Comparison of ENCODE assay signal across 8 cellular contexts in the genomic region with DNA sequence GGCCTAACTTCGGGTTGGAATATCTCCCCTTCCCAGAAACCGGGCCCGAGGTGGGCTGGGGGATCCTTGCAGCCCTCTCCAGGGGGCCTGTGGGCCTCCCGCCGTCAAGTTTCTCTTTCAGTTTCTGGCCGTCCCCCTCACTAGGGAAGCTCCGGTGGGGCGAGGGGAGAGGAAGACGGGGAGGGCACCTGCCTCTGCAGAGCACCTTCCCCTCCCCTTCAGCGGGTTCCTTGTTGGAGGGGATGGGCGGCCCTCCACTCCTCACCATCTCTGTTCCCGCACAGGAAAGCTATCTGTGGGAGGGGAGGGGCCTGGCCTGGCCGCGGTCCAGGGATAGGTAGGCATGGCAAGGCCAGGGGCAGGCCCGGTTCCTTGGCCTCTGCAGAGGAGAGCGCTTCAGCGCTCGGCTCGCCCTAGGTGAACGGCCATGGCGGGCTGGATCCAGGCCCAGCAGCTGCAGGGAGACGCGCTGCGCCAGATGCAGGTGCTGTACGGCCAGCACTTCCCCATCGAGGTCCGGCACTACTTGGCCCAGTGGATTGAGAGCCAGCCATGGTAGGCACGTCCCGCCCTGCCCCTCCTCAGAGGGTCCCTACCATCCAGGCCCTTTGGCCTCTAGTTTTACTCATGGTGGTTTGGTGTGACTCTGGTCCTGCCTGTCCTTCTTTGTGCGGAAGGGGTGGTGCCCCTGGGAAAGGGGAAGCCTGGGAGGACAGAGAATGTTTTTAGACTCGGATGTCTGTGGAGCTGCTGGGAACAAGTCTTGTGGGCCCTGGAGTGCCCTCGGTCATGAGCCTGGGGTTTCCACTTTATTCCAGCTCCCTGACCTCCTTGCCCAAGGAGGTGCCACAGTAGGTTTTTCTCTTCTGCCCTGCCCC. TPM values are rescaled to one million over a fixed set of nuclear protein-coding genes. Genes with fewer than 3 reads are reported as not detected.
DNase-seq lines count a peak whose midpoint lies in the region; ATAC-seq and TF ChIP-seq lines count a peak whose summit lies in the region.

No MANE protein-coding gene starts in this region.

- H3K4me3 ChIP-seq in AG10803 (ENCODE audit: low read length), result peak overlapping the region; percentile 54
- no peak overlapping the region for H3K4me3 ChIP-seq in endodermal cell (ENCODE audit: low read length)
- H3K4me3 ChIP-seq in upper lobe of right lung, result peak overlapping the region; percentile 71

- peak; percentile 14 for ATAC-seq in HG02973 (IDR thresholded peaks at IDR 0.05; ENCODE audit: unreplicated experiment)
- ATAC-seq in upper lobe of right lung, result peak; percentile 27

- H3K27ac Mint-ChIP-seq in endodermal cell, result no peak overlapping the region
- H3K27ac Mint-ChIP-seq in neural crest cell (ENCODE audit: unreplicated experiment), result no peak overlapping the region

- H3K27ac ChIP-seq in endodermal cell (ENCODE audit: low read depth, low read length) (no peak overlapping the region), upper lobe of right lung (peak overlapping the region; percentile 93)

- H3K4me1 ChIP-seq in endodermal cell (ENCODE audit: control insufficient read depth, insufficient read depth, low read length) (no peaks in the 10 kb centered on the region), upper lobe of right lung (peaks cover 25% of the 10 kb centered on the region)

- H3K9me3 Mint-ChIP-seq in endodermal cell (no peaks in the 10 kb centered on the region), neural crest cell (no peaks in the 10 kb centered on the region)

- no peak for TF ChIP-seq CTCF in AG10803 (conservative IDR thresholded peaks at IDR 0.05; ENCODE audit: low read length)
- TF ChIP-seq CTCF in endodermal cell (conservative IDR thresholded peaks at IDR 0.05), result no peak
- TF ChIP-seq CTCF in neural crest cell (conservative IDR thresholded peaks at IDR 0.05), result no peak
- TF ChIP-seq CTCF in upper lobe of right lung (IDR thresholded peaks at IDR 0.05), result no peak

- H3K9ac ChIP-seq in endodermal cell (ENCODE audit: extremely low read depth, low read length, poor library complexity, severe bottlenecking), result no peak overlapping the region

- 89 to 90% methylated on average over 16 to 30 of the region's 32 CpGs for WGBS in endodermal cell (ENCODE audit: insufficient coverage in 1 of 2, insufficient read length in 1 of 2), 2 experiments

- DNase-seq in AG10803 (ENCODE audit: low read depth), result no peak
- peak; percentile 69 for DNase-seq in activated CD4-positive, alpha-beta T cell treated with anti-CD3 and anti-CD28 coated beads for 48 hours
- DNase-seq in endodermal cell, result peak; percentile 78
- DNase-seq in neural crest cell (ENCODE audit: low read depth, low spot score), result no peak
- peak; percentile 74 for DNase-seq in upper lobe of right lung
- no peak for DNase-seq in NCI-H526 (lab: John Stamatoyannopoulos, UW)
- DNase-seq in HuH-7 (ENCODE audit: low spot score), result no peak

- H3K4me3 Mint-ChIP-seq in endodermal cell (peak overlapping the region; percentile 48), neural crest cell (peak overlapping the region; percentile 75)

- H3K27me3 Mint-ChIP-seq in endodermal cell (ENCODE audit: insufficient read depth) (peaks cover 39% of the 10 kb centered on the region), neural crest cell (ENCODE audit: low read depth) (peaks cover 39% of the 10 kb centered on the region)

- intact Hi-C loops in upper lobe of right lung (cut with DNase I), result no loop called here

- peaks cover 3% of the 10 kb centered on the region for H3K4me1 Mint-ChIP-seq in endodermal cell
- peaks cover 17% of the 10 kb centered on the region for H3K4me1 Mint-ChIP-seq in neural crest cell

- H3K27me3 ChIP-seq in endodermal cell (ENCODE audit: control insufficient read depth, insufficient read depth, low read length, poor library complexity, severe bottlenecking) (peaks cover 45% of the 10 kb centered on the region), upper lobe of right lung (no peaks in the 10 kb centered on the region)

- H3K36me3 ChIP-seq in endodermal cell (ENCODE audit: control insufficient read depth, insufficient read depth, low read length) (no peaks in the 10 kb centered on the region), upper lobe of right lung (peaks cover 16% of the 10 kb centered on the region)

- H3K36me3 Mint-ChIP-seq in endodermal cell (ENCODE audit: low read depth) (no peaks in the 10 kb centered on the region), neural crest cell (ENCODE audit: low read depth) (no peaks in the 10 kb centered on the region)

- H3K9me3 ChIP-seq in endodermal cell (ENCODE audit: control insufficient read depth, low read length) (no peaks in the 10 kb centered on the region), upper lobe of right lung (no peaks in the 10 kb centered on the region)

RNA-seq across cellular contexts. Expression of gene STAT5A, which starts 0.9 kb away (rescaled TPM):
- total RNA-seq in endodermal cell (1 to 10 TPM; 3.5 to 4.8 TPM), neural crest cell (2.6 and 2.9 TPM in 2 replicates), upper lobe of right lung (42.0 TPM)
- polyA plus RNA-seq in endodermal cell (2013, experiment 1 of 2), result 2.5 TPM
- 2.2 TPM for polyA plus RNA-seq in endodermal cell (2013, experiment 2 of 2)

RNA-seq across cellular contexts. Expression of gene STAT5B, which starts 13.0 kb away (rescaled TPM):
- 10 to 100 TPM; 35.7 to 51.4 TPM for total RNA-seq in endodermal cell
- polyA plus RNA-seq in endodermal cell (2013, experiment 1 of 2), result 49.5 TPM
- polyA plus RNA-seq in endodermal cell (2013, experiment 2 of 2), result 41.3 TPM
- total RNA-seq in neural crest cell, result 48.3 and 49.2 TPM in 2 replicates
- total RNA-seq in upper lobe of right lung, result 71.0 TPM

Comparison
In these comparisons a context has a peak if more than half of its experiments do, and no peak if none do; other contexts are left out.
1. DNase-seq: peak in activated CD4-positive, alpha-beta T cell treated with anti-CD3 and anti-CD28 coated beads for 48 hours (single experiment), endodermal cell (single experiment) and upper lobe of right lung (single experiment); none in AG10803 (single experiment), neural crest cell (single experiment), NCI-H526 (0 of 2) and HuH-7 (single experiment).